ENCODE assay signal across 18 cellular contexts in genomic region chr10:127151981-127152699, GRCh38. TPM values are rescaled to one million over a fixed set of nuclear protein-coding genes. Genes with fewer than 3 reads are reported as not detected.
DNase-seq lines count a peak whose midpoint lies in the region; ATAC-seq and TF ChIP-seq lines count a peak whose summit lies in the region.
"Had no signal": no experiment of that assay in that cellular context is flagged by ENCODE, and none has a peak within 500 bp of the region (broad histone marks: within the 10 kb centered on the region; RNA-seq: fewer than 3 reads in every experiment).

No MANE protein-coding gene starts in this region.

- H3K9ac ChIP-seq in IMR-90 (ENCODE audit: low read depth, low read length) (no peak overlapping the region), neuronal stem cell (ENCODE audit: low read depth, low read length, poor library complexity) (no peak overlapping the region)
- H3K9ac ChIP-seq: parathyroid adenoma had no signal

- CTCF ChIA-PET in IMR-90 (lab: Yijun Ruan, JAX): no interaction called here

- dilution Hi-C loops in IMR-90 (cut with HindIII; ENCODE audit: low sequenced_read_pairs, unreplicated experiment): no loop called here

- H3K18ac ChIP-seq in IMR-90 (ENCODE audit: low read depth, low read length) (peak overlapping the region; percentile 6; the same call in 1 of the 2 replicates), neuronal stem cell (ENCODE audit: low read length) (no peak overlapping the region)

- no peak overlapping the region for H2AFZ ChIP-seq in IMR-90 (replicated peaks; ENCODE audit: low read length, poor library complexity)
- H2AFZ ChIP-seq in neuronal stem cell (ENCODE audit: low read length): no peak overlapping the region
- H2AFZ ChIP-seq: parathyroid adenoma had no signal

- no peak overlapping the region for H2AK9ac ChIP-seq in IMR-90 (replicated peaks; ENCODE audit: low read depth, low read length, poor library complexity)

- H3K4ac ChIP-seq in IMR-90 (ENCODE audit: low read depth, low read length) (peak overlapping the region; percentile 61), neuronal stem cell (ENCODE audit: low read length) (no peak overlapping the region)

- POLR2A ChIA-PET in IMR-90 (lab: Charles Lee; ENCODE audit: unreplicated experiment): no interaction called here

- no peak overlapping the region; the same call in 1 of the 2 replicates for H4K5ac ChIP-seq in IMR-90 (ENCODE audit: low read depth, low read length)

- ATAC-seq in IMR-90 (ENCODE audit: low read depth) (no peak), heart right ventricle (peak in 5 of 8 donors; percentile 40 to 78 (median 71)), HG03095 (IDR thresholded peaks at IDR 0.05; ENCODE audit: unreplicated experiment) (no peak)
- ATAC-seq: activated CD8-positive, alpha-beta T cell treated with anti-CD3 and anti-CD28 coated beads for 36 hours; activated naive CD8-positive, alpha-beta T cell treated with anti-CD3 and anti-CD28 coated beads, Interleukin-2, amount 50 U/mL, for 24 hours; HCT116; stimulated activated naive B cell treated with anti-CD40 and anti-IgM and Interleukin-4, amounts not matched to agents 10 μg/mL and 1 μg/mL and 100 μg/mL, for 72 hours had no signal

- peak overlapping the region; percentile 14 for H3K27ac ChIP-seq in IMR-90 (ENCODE audit: insufficient read depth, low read length)
- H3K27ac ChIP-seq in heart right ventricle: no peak overlapping the region
- H3K27ac ChIP-seq in neuronal stem cell (replicated peaks; ENCODE audit: low read length): no peak overlapping the region
- H3K27ac ChIP-seq: parathyroid adenoma, Peyer's patch, spleen, tibial artery had no signal

- H3K4me2 ChIP-seq in IMR-90 (ENCODE audit: low read depth, low read length): peak overlapping the region; percentile 26; the same call in 1 of the 2 replicates
- no peak overlapping the region for H3K4me2 ChIP-seq in neuronal stem cell (ENCODE audit: insufficient read depth, low read length, poor library complexity, severe bottlenecking)

- H2BK15ac ChIP-seq in IMR-90 (ENCODE audit: low read depth, low read length) (no peak overlapping the region; the same call in 2 of the 3 replicates), neuronal stem cell (ENCODE audit: low read length) (no peak overlapping the region)

- no peak overlapping the region for H3K56ac ChIP-seq in IMR-90 (ENCODE audit: extremely low read depth, insufficient read depth, low read length)

- H3K27me3 ChIP-seq in IMR-90 (ENCODE audit: control insufficient read depth, insufficient read depth, low read length) (no peaks in the 10 kb centered on the region), heart right ventricle (no peaks in the 10 kb centered on the region), BE2C (no peaks in the 10 kb centered on the region), neuronal stem cell (ENCODE audit: control insufficient read depth in 3 of 3, insufficient read depth in 3 of 3, low read depth in 1 of 3, low read length in 3 of 3) (no peaks in the 10 kb centered on the region)
- H3K27me3 ChIP-seq: Peyer's patch, spleen, tibial artery had no signal

- intact Hi-C loops in IMR-90 (cut with micrococcal nuclease) (no loop called here), heart right ventricle (cut with DNase I) (no loop called here)

- BruUV-seq in IMR-90 (replicated peaks; lab: Mats Ljungman, UMichigan): no TSS peak

- TF ChIP-seq CTCF in IMR-90 (conservative IDR thresholded peaks at IDR 0.05; ENCODE audit: low read depth, low read length) (no peak), heart right ventricle (IDR thresholded peaks at IDR 0.05) (no peak), BE2C (IDR thresholded peaks at IDR 0.05; ENCODE audit: low read depth, low read length) (no peak)

- TF ChIP-seq POLR2A in IMR-90 (IDR thresholded peaks at IDR 0.05; ENCODE audit: low read depth, low read length): no peak

- H2BK20ac ChIP-seq in IMR-90 (ENCODE audit: low read depth, low read length): peak overlapping the region; percentile 77; the same call in 1 of the 2 replicates

- WGBS in IMR-90 (ENCODE audit: extremely low coverage in 2 of 2, insufficient read length in 1 of 2), 2 experiments: no CpG with 5 or more reads among the region's 9 CpGs
- WGBS in heart right ventricle, 2 donors: 81% methylated on average over 9 of the region's 9 CpGs
- no CpG with 5 or more reads among the region's 9 CpGs for WGBS in neuronal stem cell (ENCODE audit: extremely low coverage in 2 of 2, insufficient read length in 2 of 2, insufficient replicate concordance in 1 of 2), 2 donors

- H3K36me3 ChIP-seq in IMR-90 (ENCODE audit: control insufficient read depth, insufficient read depth, low read length) (no peaks in the 10 kb centered on the region), heart right ventricle (peaks cover 0 to 9% (median 0%) of the 10 kb centered on the region in 9 donors), BE2C (no peaks in the 10 kb centered on the region), neuronal stem cell (replicated peaks in 1 of 2; ENCODE audit: control insufficient read depth in 2 of 2, insufficient read depth in 2 of 2, low read length in 2 of 2) (no peaks in the 10 kb centered on the region)
- H3K36me3 ChIP-seq: Peyer's patch, spleen had no signal

- in situ Hi-C loops in IMR-90 (cut with MboI; ENCODE audit: low sequenced_read_pairs): no loop called here

- H3K14ac ChIP-seq in IMR-90 (replicated peaks; ENCODE audit: low read depth, low read length): peak overlapping the region; percentile 64
- H3K14ac ChIP-seq in neuronal stem cell (ENCODE audit: low read length): no peak overlapping the region

- H4K8ac ChIP-seq in IMR-90 (ENCODE audit: low read depth in 2 of 2, low read length in 2 of 2): peak overlapping the region in 1 of 2 experiments; percentile 31; a peak in 2 of 4 replicates
- no peak overlapping the region for H4K8ac ChIP-seq in neuronal stem cell (ENCODE audit: low read depth, low read length)

- H3K4me3 ChIP-seq in IMR-90 (ENCODE audit: insufficient read depth, low read depth, low read length) (no peak overlapping the region), heart right ventricle (no peak overlapping the region), BE2C (ENCODE audit: low read depth, low read length) (no peak overlapping the region), neuronal stem cell (ENCODE audit: low read length in 2 of 2) (no peak overlapping the region)
- H3K4me3 ChIP-seq: Peyer's patch, spleen, tibial artery had no signal

- peak overlapping the region; percentile 64 for H2AK5ac ChIP-seq in IMR-90 (ENCODE audit: low read depth, low read length)
- no peak overlapping the region for H2AK5ac ChIP-seq in neuronal stem cell (ENCODE audit: low read depth, low read length)

- H4K20me1 ChIP-seq in IMR-90 (ENCODE audit: insufficient read depth, low read length): peaks cover 27% of the 10 kb centered on the region

- H3K4me1 ChIP-seq in IMR-90 (ENCODE audit: control insufficient read depth, insufficient read depth, low read length) (peaks cover 30% of the 10 kb centered on the region), heart right ventricle (peaks cover 1 to 18% (median 12%) of the 10 kb centered on the region in 9 donors), BE2C (no peaks in the 10 kb centered on the region), neuronal stem cell (ENCODE audit: control insufficient read depth in 2 of 2, insufficient read depth in 1 of 2, low read depth in 1 of 2, low read length in 2 of 2) (peaks cover 3 to 4% of the 10 kb centered on the region in 2 donors)
- H3K4me1 ChIP-seq: parathyroid adenoma, Peyer's patch, spleen had no signal

- H4K91ac ChIP-seq in IMR-90 (ENCODE audit: insufficient read depth, low read depth, low read length): no peak overlapping the region; the same call in 1 of the 2 replicates
- no peak overlapping the region for H4K91ac ChIP-seq in neuronal stem cell (ENCODE audit: low read depth, low read length, poor library complexity)

- H3K23ac ChIP-seq in IMR-90 (ENCODE audit: low read depth, low read length) (peak overlapping the region; percentile 13; the same call in 1 of the 2 replicates), neuronal stem cell (ENCODE audit: low read depth, low read length, poor library complexity) (no peak overlapping the region)

- H2BK12ac ChIP-seq in neuronal stem cell (ENCODE audit: low read length): no peak overlapping the region

- H3K9me1 ChIP-seq in IMR-90 (ENCODE audit: insufficient read depth, low read length): peaks cover 34% of the 10 kb centered on the region

- H3K79me1 ChIP-seq in IMR-90 (ENCODE audit: low read depth in 1 of 2, low read length in 2 of 2): peaks cover 18 to 67% of the 10 kb centered on the region in 2 experiments
- no peaks in the 10 kb centered on the region for H3K79me1 ChIP-seq in neuronal stem cell (ENCODE audit: low read depth, low read length)

- H3K9me3 ChIP-seq in IMR-90 (ENCODE audit: control insufficient read depth, insufficient read depth, low read length) (no peaks in the 10 kb centered on the region), heart right ventricle (no peaks in the 10 kb centered on the region), BE2C (no peaks in the 10 kb centered on the region), neuronal stem cell (replicated peaks in 1 of 2; ENCODE audit: control insufficient read depth in 2 of 2, insufficient read depth in 1 of 2, low read depth in 1 of 2, low read length in 2 of 2) (peaks cover 0 to 2% of the 10 kb centered on the region in 2 donors)
- H3K9me3 ChIP-seq: Peyer's patch, spleen, tibial artery had no signal

- peak; percentile 72 for DNase-seq in IMR-90
- DNase-seq in amniotic epithelial cell (ENCODE audit: low read depth): peak; percentile 21
- peak in 1 of 2 donors; percentile 29 for DNase-seq in heart right ventricle
- DNase-seq in myocyte (ENCODE audit: low read depth): peak; percentile 31
- no peak for DNase-seq in LoVo (ENCODE audit: low spot score)
- no peak for DNase-seq in BE2C
- no peak for DNase-seq in neuronal stem cell (ENCODE audit: low spot score)
- DNase-seq: activated CD8-positive, alpha-beta T cell treated with anti-CD3 and anti-CD28 coated beads for 36 hours; activated naive CD8-positive, alpha-beta T cell treated with anti-CD3 and anti-CD28 coated beads, Interleukin-2, amount 50 U/mL, for 24 hours; NCI-H2081; NCI-H526 treated with DMSO at 0.1 percent for 48 hours; Peyer's patch; spleen; stimulated activated naive B cell treated with anti-CD40 and anti-IgM and Interleukin-4, amounts not matched to agents 10 μg/mL and 1 μg/mL and 100 μg/mL, for 72 hours; tibial artery had no signal

- H2BK120ac ChIP-seq in IMR-90 (ENCODE audit: low read depth, low read length) (peak overlapping the region; percentile 51), neuronal stem cell (ENCODE audit: low read depth, low read length) (no peak overlapping the region)

- TF ChIP-seq RAD21 in IMR-90 (IDR thresholded peaks at IDR 0.05; ENCODE audit: low read length): no peak

- H2BK5ac ChIP-seq in IMR-90 (ENCODE audit: low read depth, low read length, poor library complexity, severe bottlenecking): no peak overlapping the region
- no peak overlapping the region for H2BK5ac ChIP-seq in neuronal stem cell (ENCODE audit: low read length)

RNA-seq across cellular contexts. Expression of gene INSYN2A, which starts 44.3 kb away (rescaled TPM):
- under 0.01 and 0.18 TPM in 2 replicates for total RNA-seq in IMR-90 (2012; rRNA removed)
- 0.10 and 0.11 TPM in 2 replicates for polyA plus RNA-seq in IMR-90 (2012; rRNA removed)
- polyA plus RNA-seq in IMR-90 (2012; cell fraction: cytosol; rRNA removed): 0.09 and 0.12 TPM in 2 replicates
- 0.05 and 0.09 TPM in 2 replicates for polyA plus RNA-seq in IMR-90 (2012; cell fraction: nucleus; rRNA removed; ENCODE audit: low replicate concordance)
- total RNA-seq in heart right ventricle: under 1 TPM in 5 of 10 donors, not detected in 5; 0.09 to 0.19 (median 0.15) TPM
- under 1 TPM in 1 of 2 donors, not detected in 1; 0.01 TPM for polyA plus RNA-seq in heart right ventricle
- 2.3 and 4.0 TPM in 2 replicates for total RNA-seq in myocyte
- polyA plus RNA-seq in myocyte (2012): 0.43 TPM
- not detected for polyA plus RNA-seq in BE2C (2012; ENCODE audit: insufficient read depth, insufficient read length, low read depth)
- 0.04 TPM for polyA plus RNA-seq in neuronal stem cell (2013, experiment 1 of 2)
- polyA plus RNA-seq in neuronal stem cell (2013, experiment 2 of 2): 0.03 TPM
- total RNA-seq: activated CD8-positive, alpha-beta T cell treated with anti-CD3 and anti-CD28 coated beads for 36 hours had no signal

Comparison
In these comparisons a context has a peak if more than half of its experiments do, and no peak if none do; other contexts are left out.
1. ATAC-seq: peak in heart right ventricle (5 of 8); none in IMR-90 (single experiment) and HG03095 (single experiment).
2. DNase-seq: peak in IMR-90 (single experiment), amniotic epithelial cell (single experiment) and myocyte (single experiment); none in LoVo (single experiment), BE2C (single experiment) and neuronal stem cell (single experiment).